In the genomic region with DNA sequence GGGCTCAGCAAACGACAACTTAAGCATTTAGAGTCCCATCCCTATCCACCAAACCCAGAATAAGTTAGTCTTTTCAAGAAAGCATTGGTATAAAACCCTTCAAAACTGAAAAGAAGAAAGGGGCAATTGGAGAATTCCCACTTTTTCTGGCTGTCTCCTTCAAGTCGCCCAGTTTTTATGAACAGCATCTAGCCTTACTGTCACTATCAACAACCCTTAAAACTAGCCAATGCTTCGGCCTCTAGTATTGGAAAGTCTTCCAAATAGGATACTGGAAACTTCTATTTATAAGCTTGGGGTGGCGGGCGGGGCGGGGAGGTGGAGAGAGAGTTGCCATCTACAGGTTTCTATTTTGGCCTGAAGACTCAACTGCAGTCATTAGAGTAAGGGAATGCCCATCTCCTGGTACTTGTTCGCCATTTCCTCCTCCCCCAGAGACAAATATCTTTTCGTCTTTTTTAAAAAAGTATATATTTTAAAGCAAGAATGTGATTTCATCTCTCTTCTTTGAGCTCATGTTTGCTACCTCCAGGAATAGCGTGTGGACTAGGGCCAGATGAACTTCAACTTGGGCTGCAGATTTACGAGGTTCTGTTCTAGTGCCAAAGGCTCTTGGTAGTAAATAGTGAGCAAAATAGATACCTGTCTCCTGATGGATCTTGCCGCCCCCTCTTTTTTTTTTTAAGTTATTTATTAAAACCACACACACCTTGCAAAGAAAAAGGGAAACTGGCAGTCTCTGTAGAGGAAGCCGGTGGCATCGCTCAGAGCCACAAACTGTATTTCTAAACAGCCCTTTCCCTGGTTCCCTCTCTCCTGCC, we compare ENCODE assay signal across 8 cellular contexts. TPM values are rescaled to one million over a fixed set of nuclear protein-coding genes. Genes with fewer than 3 reads are reported as not detected.
DNase-seq lines count a peak whose midpoint lies in the region; ATAC-seq and TF ChIP-seq lines count a peak whose summit lies in the region.

No MANE protein-coding gene starts in this region.

- peaks cover 24% of the 10 kb centered on the region for H3K36me3 Mint-ChIP-seq in CD8-positive, alpha-beta T cell
- peaks cover 58% of the 10 kb centered on the region for H3K36me3 Mint-ChIP-seq in MCF 10A (ENCODE audit: insufficient read depth, unreplicated experiment)

- no peaks in the 10 kb centered on the region for H3K27me3 ChIP-seq in CD8-positive, alpha-beta T cell (ENCODE audit: insufficient read depth, low read length)
- no peaks in the 10 kb centered on the region for H3K27me3 ChIP-seq in left lung
- no peaks in the 10 kb centered on the region for H3K27me3 ChIP-seq in thoracic aorta (replicated peaks; ENCODE audit: insufficient read depth)

- peak overlapping the region; percentile 98 for H3K27ac ChIP-seq in CD8-positive, alpha-beta T cell (ENCODE audit: low read depth, low read length)
- H3K27ac ChIP-seq in left lung (peak overlapping the region; percentile 99), thoracic aorta (peak overlapping the region; percentile 98 to 100)

- no peak for DNase-seq in CD8-positive, alpha-beta T cell
- DNase-seq in MV-4-11 (lab: John Stamatoyannopoulos, UW) (peak; percentile 57), MCF 10A (ENCODE audit: unreplicated experiment) (peak; percentile 59), left lung (no peak), thoracic aorta (ENCODE audit: low spot score) (no peak), HPDE6-E6E7 (ENCODE audit: extremely low spot score) (no peak), NCI-H1930 (lab: John Stamatoyannopoulos, UW) (no peak)

- POLR2A ChIA-PET in CD8-positive, alpha-beta T cell (lab: Charles Lee): interaction anchor here (0.7 to 1.6 kb wide), 6 partner anchors 195 to 1299 kb away, joined by 3 to 4 read pairs (median 3); no protein-coding TSS in a partner anchor
- POLR2A ChIA-PET in MCF 10A (lab: Yijun Ruan, JAX): interaction anchor here (0.6 to 9.2 kb wide), 32 partner anchors 21 to 1490 kb away, joined by 3 to 252 read pairs (median 4); a partner anchor contains a TSS

- intact Hi-C loops in CD8-positive, alpha-beta T cell (cut with DNase I, micrococcal nuclease): loop anchor here (1.0 to 10.0 kb wide), 14 partner anchors 177 to 1582 kb away; no protein-coding TSS in a partner anchor
- intact Hi-C loops in MCF 10A (cut with micrococcal nuclease) (loop anchor here (1.0 to 10.0 kb wide), 9 partner anchors 442 to 1212 kb away; no protein-coding TSS in a partner anchor), left lung (cut with DNase I) (loop anchor here (5.0 to 10.0 kb wide), 3 partner anchors 1210 to 1402 kb away; no protein-coding TSS in a partner anchor)

- H3K4me1 ChIP-seq in CD8-positive, alpha-beta T cell (ENCODE audit: insufficient read depth, low read length): peaks cover 23% of the 10 kb centered on the region
- H3K4me1 ChIP-seq in left lung (peaks cover 8 to 54% of the 10 kb centered on the region in 2 donors), thoracic aorta (ENCODE audit: control insufficient read depth in 1 of 2, low read depth in 2 of 2) (peaks cover 11 to 26% of the 10 kb centered on the region in 2 donors)

- H3K36me3 ChIP-seq in CD8-positive, alpha-beta T cell (ENCODE audit: insufficient read depth, low read length): no peaks in the 10 kb centered on the region
- H3K36me3 ChIP-seq in left lung (peaks cover 0 to 6% of the 10 kb centered on the region in 2 donors), thoracic aorta (no peaks in the 10 kb centered on the region)

- TF ChIP-seq CTCF in CD8-positive, alpha-beta T cell (IDR thresholded peaks at IDR 0.05): peak; percentile 24
- no peak for TF ChIP-seq CTCF in MCF 10A (IDR thresholded peaks at IDR 0.05; ENCODE audit: unreplicated experiment)
- no peak for TF ChIP-seq CTCF in left lung (IDR thresholded peaks at IDR 0.05)
- TF ChIP-seq CTCF in thoracic aorta (IDR thresholded peaks at IDR 0.05): no peak

- CTCF ChIA-PET in CD8-positive, alpha-beta T cell (lab: Charles Lee): interaction anchor here (0.7 to 9.2 kb wide), 26 partner anchors 10 to 1406 kb away, joined by 3 to 118 read pairs (median 4); no protein-coding TSS in a partner anchor
- CTCF ChIA-PET in MCF 10A (lab: Yijun Ruan, JAX): interaction anchor here (0.5 to 2.4 kb wide), 18 partner anchors 65 to 1969 kb away, joined by 3 to 31 read pairs (median 4); no protein-coding TSS in a partner anchor

- peak overlapping the region; percentile 100 for H3K27ac Mint-ChIP-seq in CD8-positive, alpha-beta T cell
- H3K27ac Mint-ChIP-seq in MCF 10A (ENCODE audit: low read depth, unreplicated experiment): peak overlapping the region; percentile 100

- no peaks in the 10 kb centered on the region for H3K9me3 ChIP-seq in CD8-positive, alpha-beta T cell (ENCODE audit: low read length)
- H3K9me3 ChIP-seq in left lung: no peaks in the 10 kb centered on the region
- no peaks in the 10 kb centered on the region for H3K9me3 ChIP-seq in thoracic aorta

- H3K4me3 ChIP-seq in CD8-positive, alpha-beta T cell (ENCODE audit: low read depth, low read length): peak overlapping the region; percentile 89
- peak overlapping the region; percentile 56 to 57 for H3K4me3 ChIP-seq in left lung
- peak overlapping the region; percentile 92 for H3K4me3 ChIP-seq in thoracic aorta

- H3K27me3 Mint-ChIP-seq in CD8-positive, alpha-beta T cell (ENCODE audit: low read depth): no peaks in the 10 kb centered on the region
- H3K27me3 Mint-ChIP-seq in MCF 10A (ENCODE audit: insufficient read depth, unreplicated experiment): no peaks in the 10 kb centered on the region

- BruUV-seq in MCF 10A (replicated peaks; lab: Mats Ljungman, UMichigan): no TSS peak

- H3K4me1 Mint-ChIP-seq in CD8-positive, alpha-beta T cell (ENCODE audit: low read depth): peaks cover 63% of the 10 kb centered on the region
- peaks cover 21% of the 10 kb centered on the region for H3K4me1 Mint-ChIP-seq in MCF 10A (ENCODE audit: insufficient read depth, unreplicated experiment)

- H3K9me3 Mint-ChIP-seq in CD8-positive, alpha-beta T cell: no peaks in the 10 kb centered on the region
- H3K9me3 Mint-ChIP-seq in MCF 10A (ENCODE audit: unreplicated experiment): no peaks in the 10 kb centered on the region

- no peak for ATAC-seq in CD8-positive, alpha-beta T cell
- ATAC-seq in left lung (no peak), thoracic aorta (ENCODE audit: insufficient number of reproducible peaks, low FRiP score, low read depth) (no peak)
- no peak for ATAC-seq in activated CD4-positive, CD25-positive, alpha-beta regulatory T cell treated with anti-CD3 and anti-CD28 coated beads, Interleukin-2, amount 50 U/mL, for 24 hours

- peak overlapping the region; percentile 94 for H3K4me3 Mint-ChIP-seq in CD8-positive, alpha-beta T cell
- peak overlapping the region; percentile 98 for H3K4me3 Mint-ChIP-seq in MCF 10A (ENCODE audit: unreplicated experiment)

RNA-seq across cellular contexts. Expression of a gene that starts 2.7 kb away (rescaled TPM):
- total RNA-seq in CD8-positive, alpha-beta T cell: 10 to 100 TPM; 89.2 to 93.1 TPM
- total RNA-seq in MCF 10A (2022) (16.4 and 20.9 TPM in 2 replicates), left lung (100 to 1,000 TPM in 1 of 2 donors, 10 to 100 TPM in 1; 79.9 to 160 TPM), thoracic aorta (100 to 1,000 TPM; 148 to 169 TPM)

RNA-seq across cellular contexts. Expression of a gene that starts 40.2 kb away (rescaled TPM):
- total RNA-seq in CD8-positive, alpha-beta T cell: not detected
- total RNA-seq in MCF 10A (2022) (not detected in 2 replicates), left lung (not detected), thoracic aorta (not detected)

Comparison
In these comparisons a context has a peak if more than half of its experiments do, and no peak if none do; other contexts are left out.
1. DNase-seq: peak in MV-4-11 (single experiment) and MCF 10A (single experiment); none in CD8-positive, alpha-beta T cell (0 of 7), left lung (0 of 2), thoracic aorta (single experiment), HPDE6-E6E7 (single experiment) and NCI-H1930 (0 of 2).
2. Peak in every context shown above with its lines, with median percentiles within 50 percentile points of each other: H3K27ac ChIP-seq and H3K4me3 ChIP-seq.